Comparison of ENCODE assay signal across 7 cellular contexts in the genomic region with DNA sequence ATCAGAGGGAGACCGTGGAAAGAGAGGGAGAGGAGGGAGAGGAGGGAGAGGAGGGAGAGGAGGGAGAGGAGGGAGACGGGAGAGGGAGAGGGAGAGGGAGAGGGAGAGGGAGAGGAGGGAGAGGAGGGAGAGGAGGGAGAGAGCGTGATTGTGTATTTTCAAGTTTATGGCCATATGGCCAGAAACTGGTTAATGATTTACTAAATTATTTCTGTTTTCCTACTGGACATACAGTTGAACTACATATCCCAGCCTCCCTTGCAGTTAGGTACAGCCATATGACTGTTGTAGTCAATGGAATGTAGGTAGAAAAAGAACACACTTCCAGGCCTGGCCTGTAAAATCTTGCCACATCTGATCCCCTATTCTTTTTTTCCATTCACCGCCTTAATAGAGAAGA. TPM values are rescaled to one million over a fixed set of nuclear protein-coding genes. Genes with fewer than 3 reads are reported as not detected.
DNase-seq lines count a peak whose midpoint lies in the region; ATAC-seq, FAIRE-seq and TF ChIP-seq lines count a peak whose summit lies in the region.
"Not testable (repeated sequence)": the region's sequence is repeated elsewhere in the genome, so short reads cannot be mapped to it uniquely, and the experiment has no call there.

No MANE protein-coding gene starts in this region.

- H3K36me3 Mint-ChIP-seq in Caco-2 (ENCODE audit: insufficient read depth, unreplicated experiment); stimulated activated naive B cell treated with anti-CD40 and anti-IgM and Interleukin-4, amounts not matched to agents 10 μg/mL and 1 μg/mL and 100 μg/mL, for 72 hours: not testable (repeated sequence)

- not testable (repeated sequence) for H2AFZ ChIP-seq in GM12878 (ENCODE audit: control insufficient read depth, low read depth, low read length); HepG2 (ENCODE audit: low read length)

- BruUV-seq in Caco-2 (replicated peaks; lab: Mats Ljungman, UMichigan); GM12878 (replicated peaks; lab: Mats Ljungman, UMichigan); HepG2 (replicated peaks; lab: Mats Ljungman, UMichigan): not testable (repeated sequence)

- H3K4me3 ChIP-seq in Caco-2 (ENCODE audit: low read depth, low read length); HEK293 (ENCODE audit: low read depth, low read length); GM12878; HepG2 (replicated peaks in 1 of 3; ENCODE audit: insufficient read depth in 1 of 3, low read depth in 2 of 3, low read length in 3 of 3): not testable (repeated sequence)

- not testable (repeated sequence) for H3K27me3 ChIP-seq in Caco-2 (replicated peaks; ENCODE audit: control insufficient read depth, insufficient read depth, low read length); GM12878 (replicated peaks in 1 of 2; ENCODE audit: control insufficient read depth in 2 of 2, insufficient read depth in 2 of 2, low read length in 1 of 2); HepG2 (ENCODE audit: control insufficient read depth in 1 of 2, insufficient read depth in 2 of 2, low read length in 2 of 2)

- POLR2A ChIA-PET in Caco-2 (lab: Charles Lee); HEK293 (lab: Yijun Ruan, JAX); GM12878 (lab: Charles Lee); HepG2 (lab: Yijun Ruan, JAX): not testable (repeated sequence)

- H4K20me1 ChIP-seq in GM12878 (ENCODE audit: control insufficient read depth, insufficient read depth); HepG2 (ENCODE audit: insufficient read depth, low read length): not testable (repeated sequence)

- H3K4me3 Mint-ChIP-seq in Caco-2 (ENCODE audit: unreplicated experiment), result peak overlapping the region; percentile 58
- not testable (repeated sequence) for H3K4me3 Mint-ChIP-seq in stimulated activated naive B cell treated with anti-CD40 and anti-IgM and Interleukin-4, amounts not matched to agents 10 μg/mL and 1 μg/mL and 100 μg/mL, for 72 hours

- ATAC-seq in GM12878 (peak; percentile 59), esophagus mucosa (peak; percentile 46), HepG2 (peak; percentile 94)
- peak; percentile 37 to 46 for ATAC-seq in stimulated activated naive B cell treated with anti-CD40 and anti-IgM and Interleukin-4, amounts not matched to agents 10 μg/mL and 1 μg/mL and 100 μg/mL, for 72 hours (replicated peaks)

- H3K27me3 Mint-ChIP-seq in Caco-2 (ENCODE audit: insufficient read depth, unreplicated experiment); stimulated activated naive B cell treated with anti-CD40 and anti-IgM and Interleukin-4, amounts not matched to agents 10 μg/mL and 1 μg/mL and 100 μg/mL, for 72 hours: not testable (repeated sequence)

- H3K9me3 ChIP-seq in Caco-2; HEK293 (ENCODE audit: control insufficient read depth, insufficient read depth, low read depth, low read length); GM12878 (replicated peaks; ENCODE audit: control insufficient read depth, insufficient read depth, low read length); HepG2 (ENCODE audit: low read length): not testable (repeated sequence)

- not testable (repeated sequence) for H3K4me2 ChIP-seq in GM12878 (ENCODE audit: control insufficient read depth, insufficient read depth); HepG2 (ENCODE audit: low read depth, low read length)

- RAD21 ChIA-PET in GM12878 (lab: Charles Lee; ENCODE audit: unreplicated experiment), result not testable (repeated sequence)

- not testable (repeated sequence) for H3K9me3 Mint-ChIP-seq in Caco-2 (ENCODE audit: unreplicated experiment); stimulated activated naive B cell treated with anti-CD40 and anti-IgM and Interleukin-4, amounts not matched to agents 10 μg/mL and 1 μg/mL and 100 μg/mL, for 72 hours

- in situ Hi-C loops in GM12878 (cut with MboI), result loop anchor here (25.0 kb wide), 1 partner anchor 1074 kb away; no protein-coding TSS in a partner anchor
- in situ Hi-C loops in HepG2 (cut with HindIII; ENCODE audit: extremely low pct_ligation_motif_present, low pct_unique_long_range_greater_than_20kb), result not testable (repeated sequence)

- not testable (repeated sequence) for H3K9ac ChIP-seq in GM12878 (ENCODE audit: control insufficient read depth, insufficient read depth, low read length); HepG2 (ENCODE audit: insufficient read depth, low read depth, low read length)

- not testable (repeated sequence) for TF ChIP-seq EP300 in GM12878 (IDR thresholded peaks at IDR 0.05; ENCODE audit: borderline replicate concordance in 1 of 2, control insufficient read depth in 1 of 2, low read depth in 2 of 2, low read length in 2 of 2); HepG2 (IDR thresholded peaks at IDR 0.05; ENCODE audit: low read depth in 2 of 2, low read length in 2 of 2); HepG2 (CRISPR knock-in tag; IDR thresholded peaks at IDR 0.05; ENCODE audit: borderline replicate concordance)

- H3K36me3 ChIP-seq in Caco-2 (ENCODE audit: control insufficient read depth, insufficient read depth, low read length); HEK293 (ENCODE audit: control insufficient read depth in 2 of 2, insufficient read depth in 1 of 2, low read length in 2 of 2); GM12878 (ENCODE audit: control insufficient read depth in 2 of 2, insufficient read depth in 2 of 2, low read length in 1 of 2); HepG2 (replicated peaks in 1 of 2; ENCODE audit: control insufficient read depth in 1 of 2, insufficient read depth in 2 of 2, low read length in 2 of 2): not testable (repeated sequence)

- SMC1A ChIA-PET in GM12878 (lab: Charles Lee; ENCODE audit: uncharacterized antibody, unreplicated experiment), result interaction anchor here (3.0 kb wide), 1 partner anchor 14 kb away, joined by 19 read pairs; no protein-coding TSS in a partner anchor

- CTCF ChIA-PET in Caco-2 (lab: Charles Lee), result interaction anchor here (0.7 kb wide), 1 partner anchor 24 kb away, joined by 12 read pairs; no protein-coding TSS in a partner anchor
- CTCF ChIA-PET in HEK293 (lab: Yijun Ruan, JAX); GM12878 (lab: Yijun Ruan, JAX); HepG2 (lab: Yijun Ruan, JAX; ENCODE audit: low intra/inter-chr PET ratio, low total read pairs): not testable (repeated sequence)

- not testable (repeated sequence) for TF ChIP-seq RAD21 in GM12878 (IDR thresholded peaks at IDR 0.05; ENCODE audit: insufficient read depth, low read depth, low read length); HepG2 (CRISPR knock-in tag; IDR thresholded peaks at IDR 0.05)

- not testable (repeated sequence) for FAIRE-seq in GM12878 (lab: Jason Lieb, UNC); HepG2 (lab: Jason Lieb, UNC)

- DNase-seq in Caco-2, result peak; percentile 47 to 51
- peak; percentile 78 for DNase-seq in LoVo (ENCODE audit: low spot score)
- DNase-seq in GM12878 (ENCODE audit: low read depth, low spot score); stimulated activated naive B cell treated with anti-CD40 and anti-IgM and Interleukin-4, amounts not matched to agents 10 μg/mL and 1 μg/mL and 100 μg/mL, for 72 hours: not testable (repeated sequence)
- DNase-seq in HepG2 (ENCODE audit: low spot score), result peak; percentile 45

- TF ChIP-seq CTCF in Caco-2 (IDR thresholded peaks at IDR 0.05; ENCODE audit: insufficient read depth in 1 of 2, low read depth in 1 of 2, low read length in 1 of 2, severe bottlenecking in 1 of 2, unreplicated experiment in 1 of 2); HEK293 (tag by site-specific recombination; IDR thresholded peaks at IDR 0.05); GM12878 (IDR thresholded peaks at IDR 0.05 in 2 of 3, conservative IDR thresholded peaks at IDR 0.05 in 1 of 3; ENCODE audit: control insufficient read depth in 2 of 3, extremely low read depth in 1 of 3, insufficient read depth in 1 of 3, low read depth in 3 of 3, low read length in 3 of 3); HepG2 (CRISPR knock-in tag; IDR thresholded peaks at IDR 0.05): not testable (repeated sequence)

- H3K4me1 Mint-ChIP-seq in Caco-2 (ENCODE audit: low read depth, unreplicated experiment), result peaks cover 14% of the 10 kb centered on the region
- H3K4me1 Mint-ChIP-seq in stimulated activated naive B cell treated with anti-CD40 and anti-IgM and Interleukin-4, amounts not matched to agents 10 μg/mL and 1 μg/mL and 100 μg/mL, for 72 hours, result peaks cover 18 to 38% of the 10 kb centered on the region in 2 donors

- peak overlapping the region; percentile 67 for H3K27ac Mint-ChIP-seq in Caco-2 (ENCODE audit: unreplicated experiment)
- not testable (repeated sequence) for H3K27ac Mint-ChIP-seq in stimulated activated naive B cell treated with anti-CD40 and anti-IgM and Interleukin-4, amounts not matched to agents 10 μg/mL and 1 μg/mL and 100 μg/mL, for 72 hours

- not testable (repeated sequence) for H3K79me2 ChIP-seq in GM12878 (ENCODE audit: control insufficient read depth, insufficient read depth, low read length); HepG2 (ENCODE audit: insufficient read depth, low read length)

- not testable (repeated sequence) for H3K27ac ChIP-seq in HEK293 (ENCODE audit: extremely low read depth, low read depth, low read length); GM12878 (ENCODE audit: control insufficient read depth, insufficient read depth); HepG2 (ENCODE audit: extremely low read length, insufficient read depth, low read length)

- intact Hi-C loops in Caco-2 (cut with micrococcal nuclease; ENCODE audit: unreplicated experiment), result loop anchor here (2.0 kb wide), 1 partner anchor 24 kb away; a partner anchor contains a TSS
- intact Hi-C loops in GM12878 (cut with micrococcal nuclease; ENCODE audit: unreplicated experiment); HepG2 (cut with micrococcal nuclease; ENCODE audit: unreplicated experiment): not testable (repeated sequence)

- TF ChIP-seq POLR2A in GM12878 (IDR thresholded peaks at IDR 0.05; ENCODE audit: low read depth, low read length); HepG2 (IDR thresholded peaks at IDR 0.05; ENCODE audit: insufficient read depth in 1 of 2, low read depth in 2 of 2, low read length in 2 of 2): not testable (repeated sequence)

- not testable (repeated sequence) for H3K4me1 ChIP-seq in Caco-2; HEK293 (ENCODE audit: control insufficient read depth, insufficient read depth, low read length); GM12878 (ENCODE audit: control insufficient read depth, insufficient read depth, low read length); HepG2 (ENCODE audit: insufficient read depth, low read length)

- 63% methylated on average over 3 of the region's 4 CpGs for WGBS in GM12878 (ENCODE audit: insufficient coverage, insufficient replicate concordance, low lambda C conversion rate, missing lambda C conversion rate)
- 26% methylated on average over 4 of the region's 4 CpGs for WGBS in HepG2 (ENCODE audit: low lambda C conversion rate)

RNA-seq across cellular contexts. Expression of a gene that starts 23.1 kb away (rescaled TPM):
- 2.8 and 3.1 TPM in 2 replicates for total RNA-seq in Caco-2 (2022)
- 14.4 and 17.2 TPM in 2 replicates for total RNA-seq in GM12878 (2013; cell fraction: nucleolus; rRNA removed)
- total RNA-seq in GM12878 (2014; rRNA removed), result 14.3 and 16.7 TPM in 2 replicates
- total RNA-seq in GM12878 (2014; rRNA removed; fragmentation: Illumina TruSeq; extraction: Trizol), result 16.2 and 17.4 TPM in 2 replicates
- total RNA-seq in GM12878 (2021), result 16.2 and 17.2 TPM in 2 replicates
- polyA plus RNA-seq in GM12878 (2011; ENCODE audit: low read depth), result 2.1 TPM
- polyA plus RNA-seq in GM12878 (2011; rRNA removed), result 8.1 and 12.1 TPM in 2 replicates
- polyA plus RNA-seq in GM12878 (2011; cell fraction: cytosol; rRNA removed), result 3.4 and 3.6 TPM in 2 replicates
- 5.4 and 6.3 TPM in 2 replicates for polyA plus RNA-seq in GM12878 (2011; cell fraction: nucleus; rRNA removed)
- 2.9 and 3.6 TPM in 2 replicates for polyA plus RNA-seq in GM12878 (2012)
- 12.3 and 19.1 TPM in 2 replicates for polyA plus RNA-seq in GM12878 (2014; fragmentation: Illumina TruSeq; extraction: Trizol)
- 1 to 10 TPM; 3.5 to 4.9 TPM for polyA plus RNA-seq in GM12878 (2014; fragmentation: Nextera tagmentation; extraction: Ambion mirVana)
- 8.0 and 11.5 TPM in 2 replicates for polyA plus RNA-seq in GM12878 (2014; rRNA removed)
- polyA plus RNA-seq in GM12878 (2016; fragmentation: Nextera tagmentation; extraction: Ambion mirVana), result 1 to 10 TPM; 1.4 to 1.5 TPM
- 7.8 and 8.3 TPM in 2 replicates for polyA minus RNA-seq in GM12878 (2011; rRNA and poly(A)+ RNA removed)
- 2.8 and 4.2 TPM in 2 replicates for polyA minus RNA-seq in GM12878 (2011; cell fraction: cytosol; rRNA and poly(A)+ RNA removed)
- polyA minus RNA-seq in GM12878 (2011; cell fraction: nucleus; rRNA and poly(A)+ RNA removed), result 3.5 and 5.7 TPM in 2 replicates
- total RNA-seq in esophagus mucosa, result 3.4 TPM
- total RNA-seq in HepG2 (2016; rRNA removed; fragmentation: Illumina TruSeq; extraction: Trizol), result 3.2 and 5.7 TPM in 2 replicates
- 0.35 and 0.40 TPM in 2 replicates for total RNA-seq in HepG2 (2016; cell fraction: cytosol; rRNA removed; fragmentation: Illumina TruSeq; extraction: Trizol; ENCODE audit: low read depth)
- total RNA-seq in HepG2 (2016; cell fraction: insoluble cytoplasmic fraction; rRNA removed; fragmentation: Illumina TruSeq; extraction: Trizol), result 3.6 and 5.4 TPM in 2 replicates
- 2.8 and 3.5 TPM in 2 replicates for total RNA-seq in HepG2 (2016; cell fraction: membrane; rRNA removed; fragmentation: Illumina TruSeq; extraction: Trizol)
- total RNA-seq in HepG2 (2016; cell fraction: nucleus; rRNA removed; fragmentation: Illumina TruSeq; extraction: Trizol), result 2.2 and 2.5 TPM in 2 replicates
- polyA plus RNA-seq in HepG2 (2011; rRNA removed), result 0.81 and 0.90 TPM in 2 replicates
- polyA plus RNA-seq in HepG2 (2011; cell fraction: cytosol; rRNA removed), result 0.40 and 0.67 TPM in 2 replicates
- 0.54 and 0.63 TPM in 2 replicates for polyA plus RNA-seq in HepG2 (2011; cell fraction: nucleus; rRNA removed)
- 1.0 and 1.2 TPM in 2 replicates for polyA plus RNA-seq in HepG2 (2012)
- 0.14 and 0.17 TPM in 2 replicates for polyA plus RNA-seq in HepG2 (2016; cell fraction: cytosol; fragmentation: Illumina TruSeq; extraction: Trizol; ENCODE audit: low read depth)
- 3.7 and 4.0 TPM in 2 replicates for polyA plus RNA-seq in HepG2 (2016; cell fraction: insoluble cytoplasmic fraction; fragmentation: Illumina TruSeq; extraction: Trizol; ENCODE audit: low read depth)
- polyA plus RNA-seq in HepG2 (2016; cell fraction: membrane; fragmentation: Illumina TruSeq; extraction: Trizol; ENCODE audit: low read depth), result 1.2 TPM in 2 replicates
- 2.1 and 2.5 TPM in 2 replicates for polyA plus RNA-seq in HepG2 (2016; cell fraction: nucleus; fragmentation: Illumina TruSeq; extraction: Trizol; ENCODE audit: insufficient read depth, low read depth)
- 0.74 and 69.9 TPM in 2 replicates for polyA minus RNA-seq in HepG2 (2011; rRNA and poly(A)+ RNA removed; ENCODE audit: low replicate concordance)
- polyA minus RNA-seq in HepG2 (2011; cell fraction: cytosol; rRNA and poly(A)+ RNA removed), result 1.3 and 1.5 TPM in 2 replicates
- polyA minus RNA-seq in HepG2 (2011; cell fraction: nucleus; rRNA and poly(A)+ RNA removed), result 1.7 and 1.9 TPM in 2 replicates

Comparison
In these comparisons a context has a peak if more than half of its experiments do, and no peak if none do; other contexts are left out.
1. ATAC-seq: peak in every context shown above with its lines; median percentile 94 in HepG2; 59 in GM12878; 46 in esophagus mucosa; 42 in stimulated activated naive B cell treated with anti-CD40 and anti-IgM and Interleukin-4, amounts not matched to agents 10 μg/mL and 1 μg/mL and 100 μg/mL, for 72 hours.